Comparison of ENCODE assay signal across 9 cellular contexts in the genomic region with DNA sequence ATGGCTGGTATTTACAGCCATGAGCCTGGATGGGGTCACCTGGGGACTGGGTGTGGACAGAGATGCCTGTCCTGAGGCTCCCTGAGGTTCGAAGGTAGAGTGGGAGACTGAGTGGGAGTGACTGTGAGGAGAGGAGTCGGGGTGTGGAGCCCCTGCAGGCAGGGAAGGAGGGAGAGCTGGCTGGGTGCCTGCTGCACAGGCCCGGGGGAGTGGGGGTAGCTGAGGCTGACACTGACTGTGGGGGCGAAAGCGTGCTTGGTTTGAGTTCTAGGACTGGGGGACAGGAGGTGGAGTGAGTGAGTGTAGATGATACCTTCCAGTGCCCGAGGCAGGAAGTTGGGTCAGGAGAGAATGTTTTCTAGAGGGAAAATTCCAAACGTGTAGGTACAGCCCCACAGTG. TPM values are rescaled to one million over a fixed set of nuclear protein-coding genes. Genes with fewer than 3 reads are reported as not detected.
A peak's percentile ranks its signal among the peaks of the same experiment; 100 is the strongest.
DNase-seq lines count a peak whose midpoint lies in the region; ATAC-seq and TF ChIP-seq lines count a peak whose summit lies in the region.
"Had no signal": no experiment of that assay in that cellular context is flagged by ENCODE, and none has a peak within 500 bp of the region (broad histone marks: within the 10 kb centered on the region; RNA-seq: fewer than 3 reads in every experiment).

No MANE protein-coding gene starts in this region.

- H4K8ac ChIP-seq in trophoblast cell (ENCODE audit: low read depth, low read length) = peak overlapping the region; percentile 12

- H3K27me3 Mint-ChIP-seq in activated CD4-positive, alpha-beta T cell treated with anti-CD3 and anti-CD28 coated beads, Interleukin-2, amount 10 ng/mL, durations not matched to agents 24 days and 14 days = no peaks in the 10 kb centered on the region
- H3K27me3 Mint-ChIP-seq in endothelial cell (ENCODE audit: unreplicated experiment) = peaks cover 22% of the 10 kb centered on the region

- H3K9me3 Mint-ChIP-seq in activated CD4-positive, alpha-beta T cell treated with anti-CD3 and anti-CD28 coated beads, Interleukin-2, amount 10 ng/mL, durations not matched to agents 24 days and 14 days = no peaks in the 10 kb centered on the region
- H3K9me3 Mint-ChIP-seq in endothelial cell (ENCODE audit: unreplicated experiment) = no peaks in the 10 kb centered on the region

- ATAC-seq in GM21390 (IDR thresholded peaks at IDR 0.05; ENCODE audit: unreplicated experiment) = no peak

- H2AK5ac ChIP-seq in trophoblast cell (ENCODE audit: low read length) = peak overlapping the region; percentile 32

- no peak overlapping the region for H4K91ac ChIP-seq in trophoblast cell (ENCODE audit: low read depth, low read length)

- peak overlapping the region; percentile 37 for H3K4ac ChIP-seq in trophoblast cell (ENCODE audit: low read depth, low read length)

- peak overlapping the region; percentile 52 for H3K27ac Mint-ChIP-seq in activated CD4-positive, alpha-beta T cell treated with anti-CD3 and anti-CD28 coated beads, Interleukin-2, amount 10 ng/mL, durations not matched to agents 24 days and 14 days
- H3K27ac Mint-ChIP-seq in endothelial cell (ENCODE audit: unreplicated experiment) = peak overlapping the region; percentile 92

- no peak overlapping the region for H3K4me2 ChIP-seq in trophoblast cell (ENCODE audit: low read length)

- peaks cover 19% of the 10 kb centered on the region for H3K36me3 Mint-ChIP-seq in activated CD4-positive, alpha-beta T cell treated with anti-CD3 and anti-CD28 coated beads, Interleukin-2, amount 10 ng/mL, durations not matched to agents 24 days and 14 days (ENCODE audit: low read depth)
- H3K36me3 Mint-ChIP-seq in endothelial cell (ENCODE audit: low read depth, unreplicated experiment) = peaks cover 20% of the 10 kb centered on the region

- TF ChIP-seq CTCF in endothelial cell (IDR thresholded peaks at IDR 0.05; ENCODE audit: unreplicated experiment) = no peak
- TF ChIP-seq CTCF in WERI-Rb-1 (IDR thresholded peaks at IDR 0.05; ENCODE audit: low read depth, low read length) = no peak

- peak overlapping the region; percentile 34 for H3K18ac ChIP-seq in trophoblast cell (ENCODE audit: low read length)

- H3K4me3 ChIP-seq in SK-N-MC (no peak overlapping the region), trophoblast cell (ENCODE audit: low read depth, low read length) (no peak overlapping the region), WERI-Rb-1 (ENCODE audit: low read depth, low read length) (no peak overlapping the region)

- peaks cover 3% of the 10 kb centered on the region for H3K79me1 ChIP-seq in trophoblast cell (ENCODE audit: low read length)

- H3K4me1 ChIP-seq in trophoblast cell (ENCODE audit: control insufficient read depth in 1 of 2, insufficient read depth in 2 of 2, low read length in 2 of 2) = peaks cover 20 to 21% of the 10 kb centered on the region in 2 experiments

- H3K14ac ChIP-seq in trophoblast cell (ENCODE audit: low read length) = peak overlapping the region; percentile 34

- no peak overlapping the region for H3K23ac ChIP-seq in trophoblast cell (ENCODE audit: low read length)

- no peak overlapping the region for H4K12ac ChIP-seq in trophoblast cell (ENCODE audit: low read depth, low read length)

- no peak overlapping the region for H2BK120ac ChIP-seq in trophoblast cell (ENCODE audit: insufficient read depth, low read length, poor library complexity)

- H3K27me3 ChIP-seq in trophoblast cell (ENCODE audit: insufficient read depth, low read length) (no peaks in the 10 kb centered on the region), WERI-Rb-1 (ENCODE audit: insufficient read depth, low read depth, severe bottlenecking) (no peaks in the 10 kb centered on the region)

- peaks cover 15% of the 10 kb centered on the region for H3K4me1 Mint-ChIP-seq in activated CD4-positive, alpha-beta T cell treated with anti-CD3 and anti-CD28 coated beads, Interleukin-2, amount 10 ng/mL, durations not matched to agents 24 days and 14 days
- peaks cover 47% of the 10 kb centered on the region for H3K4me1 Mint-ChIP-seq in endothelial cell (ENCODE audit: unreplicated experiment)

- H3K36me3 ChIP-seq in SK-N-MC (ENCODE audit: insufficient read depth, low read length) (no peaks in the 10 kb centered on the region; the same call in 1 of the 2 replicates), trophoblast cell (ENCODE audit: control insufficient read depth in 1 of 2, insufficient read depth in 2 of 2, low read length in 2 of 2) (peaks cover 20 to 21% of the 10 kb centered on the region in 2 experiments), WERI-Rb-1 (peaks cover 38% of the 10 kb centered on the region)

- no CpG with 5 or more reads among the region's 7 CpGs for WGBS in trophoblast cell (ENCODE audit: extremely low coverage, insufficient coverage, insufficient read length)

- intact Hi-C loops in activated CD4-positive, alpha-beta T cell treated with anti-CD3 and anti-CD28 coated beads, Interleukin-2, amount 10 ng/mL, durations not matched to agents 24 days and 14 days (cut with micrococcal nuclease) = no loop called here

- no peak overlapping the region for H2BK5ac ChIP-seq in trophoblast cell (ENCODE audit: low read depth, low read length, poor library complexity)

- peaks cover 13% of the 10 kb centered on the region for H3K79me2 ChIP-seq in trophoblast cell (ENCODE audit: control insufficient read depth, insufficient read depth, low read length, poor library complexity)

- H3K9ac ChIP-seq in SK-N-MC (ENCODE audit: insufficient read length) (peak overlapping the region; percentile 24), trophoblast cell (ENCODE audit: low read length) (no peak overlapping the region)

- no peak overlapping the region for H3K4me3 Mint-ChIP-seq in activated CD4-positive, alpha-beta T cell treated with anti-CD3 and anti-CD28 coated beads, Interleukin-2, amount 10 ng/mL, durations not matched to agents 24 days and 14 days
- no peak overlapping the region for H3K4me3 Mint-ChIP-seq in endothelial cell (ENCODE audit: unreplicated experiment)

- H2AFZ ChIP-seq in trophoblast cell (ENCODE audit: insufficient read depth, low read length, poor library complexity) = no peak overlapping the region

- no peak for DNase-seq in activated CD4-positive, alpha-beta T cell treated with anti-CD3 and anti-CD28 coated beads, Interleukin-2, amount 10 ng/mL, durations not matched to agents 24 days and 14 days
- no peak for DNase-seq in activated CD4-positive, alpha-beta T cell treated with anti-CD3 and anti-CD28 coated beads for 1 hour
- DNase-seq in SK-N-MC (ENCODE audit: low read depth, low spot score) = no peak
- DNase-seq in endothelial cell (ENCODE audit: low spot score) = no peak
- peak in 1 of 2 donors; percentile 48 for DNase-seq in trophoblast cell
- DNase-seq in WERI-Rb-1 = no peak
- no peak for DNase-seq in NCI-H524 treated with DMSO at 0.1 percent for 48 hours (lab: John Stamatoyannopoulos, UW)
- DNase-seq: NCI-H1436 had no signal

- H3K9me3 ChIP-seq in SK-N-MC (ENCODE audit: low read depth, low read length) = no peaks in the 10 kb centered on the region
- H3K9me3 ChIP-seq in trophoblast cell (ENCODE audit: insufficient read depth, low read depth, low read length) = peaks cover 3% of the 10 kb centered on the region
- H3K9me3 ChIP-seq in WERI-Rb-1 (ENCODE audit: severe bottlenecking) = no peaks in the 10 kb centered on the region

- H3K27ac ChIP-seq in SK-N-MC = peak overlapping the region; percentile 44; the same call in 1 of the 2 replicates
- no peak overlapping the region for H3K27ac ChIP-seq in trophoblast cell (ENCODE audit: low read depth, low read length)
- H3K27ac ChIP-seq in WERI-Rb-1 = no peak overlapping the region

- no peak overlapping the region for H2BK12ac ChIP-seq in trophoblast cell (ENCODE audit: low read length)

RNA-seq across cellular contexts. Expression of gene RAB11B, which starts 7.1 kb away (rescaled TPM):
- total RNA-seq in activated CD4-positive, alpha-beta T cell treated with anti-CD3 and anti-CD28 coated beads, Interleukin-2, amount 10 ng/mL, durations not matched to agents 24 days and 14 days = 69.4 and 74.0 TPM in 2 replicates
- total RNA-seq in endothelial cell (ENCODE audit: unreplicated experiment) = 130 TPM
- 124 and 125 TPM in 2 replicates for polyA plus RNA-seq in trophoblast cell (2013)

RNA-seq across cellular contexts. Expression of gene MARCHF2, which starts 15.8 kb away (rescaled TPM):
- 7.9 and 8.8 TPM in 2 replicates for total RNA-seq in activated CD4-positive, alpha-beta T cell treated with anti-CD3 and anti-CD28 coated beads, Interleukin-2, amount 10 ng/mL, durations not matched to agents 24 days and 14 days
- 58.2 TPM for total RNA-seq in endothelial cell (ENCODE audit: unreplicated experiment)
- 22.2 and 22.7 TPM in 2 replicates for polyA plus RNA-seq in trophoblast cell (2013)

RNA-seq across cellular contexts. Expression of gene ANGPTL4, which starts 33.3 kb away (rescaled TPM):
- 4.0 and 4.1 TPM in 2 replicates for total RNA-seq in activated CD4-positive, alpha-beta T cell treated with anti-CD3 and anti-CD28 coated beads, Interleukin-2, amount 10 ng/mL, durations not matched to agents 24 days and 14 days
- 14.3 TPM for total RNA-seq in endothelial cell (ENCODE audit: unreplicated experiment)
- polyA plus RNA-seq in trophoblast cell (2013) = 4.1 and 4.3 TPM in 2 replicates

RNA-seq across cellular contexts. Expression of gene HNRNPM, which starts 47.5 kb away (rescaled TPM):
- total RNA-seq in activated CD4-positive, alpha-beta T cell treated with anti-CD3 and anti-CD28 coated beads, Interleukin-2, amount 10 ng/mL, durations not matched to agents 24 days and 14 days = 349 and 352 TPM in 2 replicates
- 223 TPM for total RNA-seq in endothelial cell (ENCODE audit: unreplicated experiment)
- 145 and 148 TPM in 2 replicates for polyA plus RNA-seq in trophoblast cell (2013)

RNA-seq across cellular contexts. Expression of gene KANK3, which starts 54.2 kb away (rescaled TPM):
- 0.85 and 1.5 TPM in 2 replicates for total RNA-seq in activated CD4-positive, alpha-beta T cell treated with anti-CD3 and anti-CD28 coated beads, Interleukin-2, amount 10 ng/mL, durations not matched to agents 24 days and 14 days
- 109 TPM for total RNA-seq in endothelial cell (ENCODE audit: unreplicated experiment)
- 0.60 and 0.90 TPM in 2 replicates for polyA plus RNA-seq in trophoblast cell (2013)
